ENCODE assay signal across 25 cellular contexts in genomic region chr15:82748315-82748714, GRCh38. TPM values are rescaled to one million over a fixed set of nuclear protein-coding genes. Genes with fewer than 3 reads are reported as not detected.
"Had no signal": no experiment of that assay in that cellular context is flagged by ENCODE, and none has a peak within 500 bp of the region (broad histone marks: within the 10 kb centered on the region; RNA-seq: fewer than 3 reads in every experiment).

No MANE protein-coding gene starts in this region.

- H3K27me3 Mint-ChIP-seq: naive thymus-derived CD8-positive, alpha-beta T cell; stimulated activated naive CD8-positive, alpha-beta T cell treated with anti-CD3 and anti-CD28 coated beads, Interleukin-15, amount 100 ng/mL, for 72 hours had no signal

- H3K4me3 ChIP-seq: adrenal gland, ascending aorta, breast epithelium, colonic mucosa, esophagus muscularis mucosa, right lobe of liver, skin epidermis, tibial nerve had no signal

- H3K27ac Mint-ChIP-seq: mesothelial cell of epicardium; stimulated activated naive CD8-positive, alpha-beta T cell treated with anti-CD3 and anti-CD28 coated beads, Interleukin-15, amount 100 ng/mL, for 72 hours; T-helper 2 cell treated with Interferon-gamma antibody and Interleukin-4, amounts not matched to agents 5 μg/mL and 100 μg/mL, for 36 hours had no signal

- DNase-seq: activated CD4-positive, alpha-beta T cell treated with anti-CD3 and anti-CD28 coated beads for 1 hour; activated CD4-positive, alpha-beta T cell treated with anti-CD3 and anti-CD28 coated beads, Interleukin-2, amount 50 U/mL, for 1 hour; activated effector memory CD4-positive, alpha-beta T cell treated with anti-CD3 and anti-CD28 coated beads, Interleukin-2, amount 50 U/mL, for 16 hours; activated naive CD4-positive, alpha-beta T cell treated with anti-CD3 and anti-CD28 coated beads, Interleukin-2, amount 50 U/mL, for 16 hours; activated T-cell treated with anti-CD3 and anti-CD28 coated beads, Interleukin-2, amount 50 U/mL, for 1 hour; adrenal gland; colonic mucosa; dorsolateral prefrontal cortex; hypothalamus; left ventricle myocardium superior; mammary epithelial cell; naive thymus-derived CD8-positive, alpha-beta T cell; occipital lobe; right lobe of liver; stimulated activated CD4-positive, alpha-beta T cell treated with anti-CD3 and anti-CD28 coated beads, Interleukin-1b, Interleukin-23, amount 100 ng/mL, for 48 hours; stimulated activated naive CD8-positive, alpha-beta T cell treated with anti-CD3 and anti-CD28 coated beads, Interleukin-15, amount 100 ng/mL, for 72 hours had no signal

- H3K9me3 Mint-ChIP-seq: mesothelial cell of epicardium; naive thymus-derived CD8-positive, alpha-beta T cell; stimulated activated naive CD8-positive, alpha-beta T cell treated with anti-CD3 and anti-CD28 coated beads, Interleukin-15, amount 100 ng/mL, for 72 hours; T-helper 2 cell treated with Interferon-gamma antibody and Interleukin-4, amounts not matched to agents 5 μg/mL and 100 μg/mL, for 36 hours had no signal

- H3K4me3 Mint-ChIP-seq: mesothelial cell of epicardium; T-helper 2 cell treated with Interferon-gamma antibody and Interleukin-4, amounts not matched to agents 5 μg/mL and 100 μg/mL, for 36 hours had no signal

- H3K9me3 ChIP-seq: adrenal gland, ascending aorta, breast epithelium, colonic mucosa, esophagus muscularis mucosa, right lobe of liver, tibial nerve had no signal

- H3K27ac ChIP-seq: adrenal gland, ascending aorta, breast epithelium, colonic mucosa, esophagus muscularis mucosa, right lobe of liver, skin epidermis, tibial nerve had no signal

- H3K36me3 ChIP-seq: adrenal gland, ascending aorta, breast epithelium, colonic mucosa, right lobe of liver had no signal

- H3K27me3 ChIP-seq: adrenal gland, ascending aorta, breast epithelium, colonic mucosa, dorsolateral prefrontal cortex, esophagus muscularis mucosa, right lobe of liver, tibial nerve had no signal

- H3K4me1 ChIP-seq: colonic mucosa had no signal

- ATAC-seq: left ventricle myocardium superior; naive thymus-derived CD8-positive, alpha-beta T cell; right lobe of liver; stimulated activated naive CD8-positive, alpha-beta T cell treated with anti-CD3 and anti-CD28 coated beads, Interleukin-15, amount 100 ng/mL, for 72 hours had no signal

RNA-seq across cellular contexts. Expression of gene AP3B2, which starts 38.6 kb away (rescaled TPM):
- total RNA-seq: ascending aorta had no signal

RNA-seq across cellular contexts. Expression of gene FSD2, which starts 57.6 kb away (rescaled TPM):
- total RNA-seq: adrenal gland; ascending aorta; colonic mucosa; esophagus muscularis mucosa; frontal cortex; mesothelial cell of epicardium; naive thymus-derived CD8-positive, alpha-beta T cell; right lobe of liver had no signal
- polyA plus RNA-seq: mammary epithelial cell, urinary bladder had no signal
